Comparison of ENCODE assay signal across 1 cellular context in genomic region chr4:113762851-113763172, GRCh38.
TF ChIP-seq lines count a peak whose summit lies in the region.

No MANE protein-coding gene starts in this region.

TF ChIP-seq in HEK293, 187 proteins besides CTCF, POLR2A, EP300 and RAD21 (continued from another document):
- no peak for TF ChIP-seq KLF17 (tag by site-specific recombination; IDR thresholded peaks at IDR 0.05)
- no peak for TF ChIP-seq ZNF23 (tag by site-specific recombination; IDR thresholded peaks at IDR 0.05; ENCODE audit: borderline replicate concordance)
- TF ChIP-seq ZSCAN30 (tag by site-specific recombination; IDR thresholded peaks at IDR 0.05) = peak; percentile 26; the same call in 1 of the 2 replicates
- TF ChIP-seq ZNF600 (tag by site-specific recombination; IDR thresholded peaks at IDR 0.05) = no peak
- TF ChIP-seq ZNF140 (tag by site-specific recombination; IDR thresholded peaks at IDR 0.05) = no peak
- no peak; the same call in 1 of the 2 replicates for TF ChIP-seq ZNF580 (tag by site-specific recombination; IDR thresholded peaks at IDR 0.05)
- no peak for TF ChIP-seq ZNF148 (tag by site-specific recombination; IDR thresholded peaks at IDR 0.05; ENCODE audit: borderline replicate concordance)
- TF ChIP-seq ZNF624 (tag by site-specific recombination; IDR thresholded peaks at IDR 0.05) = no peak
- TF ChIP-seq ZNF660 (tag by site-specific recombination; IDR thresholded peaks at IDR 0.05) = 0 out of 2 replicates have a peak, but pooled peaks have one; percentile 12
- no peak for TF ChIP-seq ZNF354C (tag by site-specific recombination; IDR thresholded peaks at IDR 0.05; ENCODE audit: borderline replicate concordance, low read depth)
- TF ChIP-seq ZNF341 (tag by site-specific recombination; IDR thresholded peaks at IDR 0.05; ENCODE audit: low read depth) = no peak
- TF ChIP-seq ZNF837 (tag by site-specific recombination; IDR thresholded peaks at IDR 0.05) = no peak
